33 cellular contexts compared by ENCODE assay signal in the genomic region with DNA sequence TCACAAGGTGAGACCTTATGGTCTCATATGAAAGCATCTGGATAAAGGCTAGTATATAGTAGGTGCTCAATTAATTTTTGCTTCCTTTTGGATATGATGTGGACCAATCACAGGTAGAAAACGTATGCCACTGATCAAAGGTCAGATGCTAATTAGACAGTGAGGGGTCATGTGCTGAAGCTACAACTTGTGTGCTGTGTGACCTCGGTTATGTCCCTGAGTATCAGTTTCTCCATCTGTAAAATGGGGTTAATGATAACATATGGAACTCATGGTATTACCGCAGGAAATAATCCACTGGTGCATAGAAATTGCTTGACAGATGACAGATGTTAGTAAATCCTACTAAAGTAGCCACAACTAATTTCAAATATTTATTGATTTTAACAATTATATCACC.
"Had no signal": no experiment of that assay in that cellular context is flagged by ENCODE, and none has a peak within 500 bp of the region (broad histone marks: within the 10 kb centered on the region; RNA-seq: fewer than 3 reads in every experiment).

No MANE protein-coding gene starts in this region.

- H3K36me3 ChIP-seq: cardiac muscle cell, WERI-Rb-1 had no signal

- ATAC-seq: activated CD4-positive, alpha-beta T cell treated with anti-CD3 and anti-CD28 coated beads for 36 hours; activated CD4-positive, CD25-positive, alpha-beta regulatory T cell treated with anti-CD3 and anti-CD28 coated beads, Interleukin-2, amount 50 U/mL, for 24 hours; activated CD8-positive, alpha-beta memory T cell treated with anti-CD3 and anti-CD28 coated beads, Interleukin-2, amount 10 ng/mL, durations not matched to agents 7 days and 5 days; activated CD8-positive, alpha-beta T cell treated with anti-CD3 and anti-CD28 coated beads, Interleukin-2, amount 10 ng/mL, durations not matched to agents 7 days and 5 days; activated naive CD8-positive, alpha-beta T cell treated with anti-CD3 and anti-CD28 coated beads, Interleukin-2, amount 50 U/mL, for 24 hours; WTC11 had no signal

- H3K27ac ChIP-seq: ascending aorta, WERI-Rb-1 had no signal

- H3K27me3 ChIP-seq: ascending aorta, cardiac muscle cell had no signal

- FAIRE-seq: bronchial epithelial cell, TTC549 had no signal

- DNase-seq: activated CD4-positive, alpha-beta memory T cell treated with anti-CD3 and anti-CD28 coated beads, Interleukin-2, amount 10 ng/mL, durations not matched to agents 7 days and 5 days; activated CD4-positive, alpha-beta T cell treated with anti-CD3 and anti-CD28 coated beads for 1 hour; activated CD4-positive, alpha-beta T cell treated with anti-CD3 and anti-CD28 coated beads for 36 hours; activated CD4-positive, alpha-beta T cell treated with anti-CD3 and anti-CD28 coated beads for 48 hours; activated CD4-positive, alpha-beta T cell treated with anti-CD3 and anti-CD28 coated beads, Interleukin-2, amount 10 ng/mL, durations not matched to agents 7 days and 5 days; activated CD4-positive, alpha-beta T cell treated with anti-CD3 and anti-CD28 coated beads, Interleukin-2, amount 50 U/mL, for 48 hours; activated CD4-positive, CD25-positive, alpha-beta regulatory T cell; activated CD8-positive, alpha-beta memory T cell treated with anti-CD3 and anti-CD28 coated beads for 24 hours; activated CD8-positive, alpha-beta memory T cell treated with anti-CD3 and anti-CD28 coated beads, Interleukin-2, amount 10 ng/mL, durations not matched to agents 7 days and 5 days; activated CD8-positive, alpha-beta memory T cell treated with anti-CD3 and anti-CD28 coated beads, Interleukin-2, amount 50 U/mL, for 48 hours; activated CD8-positive, alpha-beta T cell treated with anti-CD3 and anti-CD28 coated beads, Interleukin-2, amount 10 ng/mL, durations not matched to agents 7 days and 5 days; activated effector memory CD4-positive, alpha-beta T cell treated with Interleukin-2 at 50 U/mL for 16 hours; activated gamma-delta T cell; activated naive CD4-positive, alpha-beta T cell treated with anti-CD3 and anti-CD28 coated beads, Interleukin-2, amount 10 ng/mL, durations not matched to agents 7 days and 5 days; activated naive CD4-positive, alpha-beta T cell treated with Interleukin-2 at 50 U/mL for 16 hours; activated naive CD8-positive, alpha-beta T cell treated with anti-CD3 and anti-CD28 coated beads, Interleukin-2, amount 10 ng/mL, durations not matched to agents 7 days and 5 days; activated naive CD8-positive, alpha-beta T cell treated with anti-CD3 and anti-CD28 coated beads, Interleukin-2, amount 50 U/mL, for 24 hours; activated T-cell treated with anti-CD3 and anti-CD28 coated beads, Interleukin-2, amount 50 U/mL, for 24 hours; activated T-cell treated with anti-CD3 and anti-CD28 coated beads, Interleukin-2, amount 50 U/mL, for 48 hours; amygdala; anterior cingulate cortex; caudate nucleus; cerebellar nuclear complex; T-helper 1 cell; T-helper 2 cell; T-helper 9 cell; WERI-Rb-1 had no signal

- H3K9me3 ChIP-seq: ascending aorta had no signal

- H3K4me3 ChIP-seq: ascending aorta, cardiac muscle cell had no signal
